In genomic region chr17:46074540-46074939, GRCh38 we compare ENCODE assay signal across 25 cellular contexts.
"Had no signal": no experiment of that assay in that cellular context is flagged by ENCODE, and none has a peak within 500 bp of the region (broad histone marks: within the 10 kb centered on the region; RNA-seq: fewer than 3 reads in every experiment).

No MANE protein-coding gene starts in this region.

- H3K9ac ChIP-seq: parathyroid adenoma had no signal

- FAIRE-seq: endometrium, frontal cortex had no signal

- H2AFZ ChIP-seq: parathyroid adenoma had no signal

- H3K36me3 ChIP-seq: thoracic aorta, transverse colon had no signal

- H3K4me3 ChIP-seq: dorsolateral prefrontal cortex, heart left ventricle, lung, psoas muscle, sigmoid colon, skin epidermis, stomach, thoracic aorta, transverse colon had no signal

- DNase-seq: cortex of kidney; dorsolateral prefrontal cortex; effector CD8-positive, alpha-beta T cell; heart left ventricle; hippocampal formation; left colon; left ventricle myocardium superior; mesendoderm; naive thymus-derived CD4-positive, alpha-beta T cell; nephron progenitor cell; psoas muscle; retina; sigmoid colon; stimulated activated CD4-positive, alpha-beta T cell treated with anti-CD3 and anti-CD28 coated beads, Interleukin-12 subunit alpha, Interleukin-12 subunit beta, amount 100 ng/mL, for 4 hours; stimulated activated naive CD4-positive, alpha-beta T cell; stomach; substantia nigra; transverse colon had no signal

- H3K9me3 ChIP-seq: heart left ventricle, psoas muscle, sigmoid colon, stomach, thoracic aorta, transverse colon had no signal

- H3K27me3 ChIP-seq: dorsolateral prefrontal cortex, heart left ventricle, sigmoid colon, stomach, transverse colon had no signal

- ATAC-seq: esophagus mucosa; heart left ventricle; left colon; left ventricle myocardium superior; naive thymus-derived CD4-positive, alpha-beta T cell had no signal

- H3K27ac ChIP-seq: dorsolateral prefrontal cortex, heart left ventricle, parathyroid adenoma, psoas muscle, sigmoid colon, skin epidermis, stomach, thoracic aorta, transverse colon had no signal
